ENCODE assay signal across 2 cellular contexts in genomic region chr5:154517781-154518437, GRCh38.
A peak's percentile ranks its signal among the peaks of the same experiment; 100 is the strongest.
TF ChIP-seq lines count a peak whose summit lies in the region.

No MANE protein-coding gene starts in this region.

TF ChIP-seq in HEK293, 187 proteins besides CTCF, POLR2A, EP300 and RAD21:
- TF ChIP-seq ZBTB26 (tag by site-specific recombination; optimal IDR thresholded peaks at IDR 0.05) = no peak
- peak; percentile 88; the same call in 1 of the 2 replicates for TF ChIP-seq ZNF768 (tag by site-specific recombination; IDR thresholded peaks at IDR 0.05)

TF ChIP-seq in GM12878, 131 proteins besides CTCF, POLR2A, EP300 and RAD21:
- TF ChIP-seq SMARCA5 (IDR thresholded peaks at IDR 0.05) = 0 out of 2 replicates have a peak, but pooled peaks have one; percentile 43
- TF ChIP-seq NR2C2 (IDR thresholded peaks at IDR 0.05; ENCODE audit: borderline replicate concordance, control insufficient read depth, insufficient read length, low read depth) = no peak
TF ChIP-seq in GM12878: peak in this region for 1.
